24 cellular contexts compared by ENCODE assay signal in the genomic region with DNA sequence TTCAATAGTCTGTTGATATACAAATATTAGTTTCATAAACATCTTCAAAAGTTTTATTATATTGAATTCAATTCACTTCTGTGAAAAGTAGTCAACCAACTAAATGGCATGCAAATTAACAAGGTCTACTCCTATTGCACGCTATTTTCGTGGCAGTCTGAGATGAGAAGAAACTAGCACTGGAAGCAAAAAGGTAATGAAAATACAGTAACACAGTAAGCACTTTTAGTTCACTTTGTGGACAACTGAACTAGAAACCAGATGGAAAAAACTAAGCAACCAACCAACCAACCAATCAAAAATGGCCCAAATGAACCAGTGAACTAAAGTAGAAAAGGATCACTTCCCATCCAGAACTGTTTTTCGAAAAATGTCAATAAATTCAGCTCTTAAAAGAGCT. TPM values are rescaled to one million over a fixed set of nuclear protein-coding genes. Genes with fewer than 3 reads are reported as not detected.
"Had no signal": no experiment of that assay in that cellular context is flagged by ENCODE, and none has a peak within 500 bp of the region (broad histone marks: within the 10 kb centered on the region; RNA-seq: fewer than 3 reads in every experiment).

No MANE protein-coding gene starts in this region.

- H3K9me3 ChIP-seq: SK-N-SH had no signal

- DNase-seq: activated CD4-positive, alpha-beta T cell treated with anti-CD3 and anti-CD28 coated beads for 48 hours; activated CD4-positive, alpha-beta T cell treated with anti-CD3 and anti-CD28 coated beads, Interleukin-2, amount 50 U/mL, for 4 hours; activated CD4-positive, CD25-positive, alpha-beta regulatory T cell treated with anti-CD3 and anti-CD28 coated beads, Interleukin-2, amount 50 U/mL, for 72 hours; activated CD8-positive, alpha-beta memory T cell treated with anti-CD3 and anti-CD28 coated beads, Interleukin-2, amount 50 U/mL, for 48 hours; activated CD8-positive, alpha-beta T cell treated with anti-CD3 and anti-CD28 coated beads, Interleukin-2, amount 10 ng/mL, durations not matched to agents 7 days and 5 days; activated effector memory CD4-positive, alpha-beta T cell treated with anti-CD3 and anti-CD28 coated beads, Interleukin-2, amount 50 U/mL, for 16 hours; activated naive CD4-positive, alpha-beta T cell treated with Interleukin-2 at 50 U/mL for 16 hours; activated T-cell treated with anti-CD3 and anti-CD28 coated beads, Interleukin-2, amount 50 U/mL, for 1 hour; cerebellar nuclear complex; KBM-7; NCI-H1048; NCI-H1930; NCI-H345; NCI-H510A; NCI-H526 treated with DMSO at 0.1 percent for 48 hours; NCI-H82; OCI-M1; RPMI8226; SK-N-SH; SW 1271 had no signal

- H3K9me2 ChIP-seq: SK-N-SH had no signal

- H3K4me2 ChIP-seq: SK-N-SH had no signal

- H3K27ac Mint-ChIP-seq: activated CD8-positive, alpha-beta T cell treated with anti-CD3 and anti-CD28 coated beads, Interleukin-2, amount 10 ng/mL, durations not matched to agents 7 days and 5 days; activated naive CD4-positive, alpha-beta T cell treated with anti-CD3 and anti-CD28 coated beads, Interleukin-2, amount 50 U/mL, for 72 hours had no signal

- ATAC-seq: activated CD8-positive, alpha-beta T cell treated with anti-CD3 and anti-CD28 coated beads, Interleukin-2, amount 10 ng/mL, durations not matched to agents 7 days and 5 days; activated naive CD4-positive, alpha-beta T cell treated with anti-CD3 and anti-CD28 coated beads, Interleukin-2, amount 50 U/mL, for 72 hours; Panc1; Right ventricle myocardium inferior had no signal

- H3K9ac ChIP-seq: SK-N-SH had no signal

- H3K4me3 Mint-ChIP-seq: activated CD8-positive, alpha-beta T cell treated with anti-CD3 and anti-CD28 coated beads, Interleukin-2, amount 10 ng/mL, durations not matched to agents 7 days and 5 days had no signal

- H3K9me3 Mint-ChIP-seq: activated naive CD4-positive, alpha-beta T cell treated with anti-CD3 and anti-CD28 coated beads, Interleukin-2, amount 50 U/mL, for 72 hours had no signal

RNA-seq across cellular contexts. Expression of a gene that starts 55.7 kb away (rescaled TPM):
- total RNA-seq: activated CD8-positive, alpha-beta T cell treated with anti-CD3 and anti-CD28 coated beads, Interleukin-2, amount 10 ng/mL, durations not matched to agents 7 days and 5 days; activated naive CD4-positive, alpha-beta T cell treated with anti-CD3 and anti-CD28 coated beads, Interleukin-2, amount 50 U/mL, for 72 hours; T-helper 1 cell treated with Interleukin-12 subunit alpha and Interleukin-12 subunit beta and Interleukin-4 antibody, amounts not matched to agents 30 ng/mL and 1 ng/mL, for 36 hours had no signal
